In the genomic region with DNA sequence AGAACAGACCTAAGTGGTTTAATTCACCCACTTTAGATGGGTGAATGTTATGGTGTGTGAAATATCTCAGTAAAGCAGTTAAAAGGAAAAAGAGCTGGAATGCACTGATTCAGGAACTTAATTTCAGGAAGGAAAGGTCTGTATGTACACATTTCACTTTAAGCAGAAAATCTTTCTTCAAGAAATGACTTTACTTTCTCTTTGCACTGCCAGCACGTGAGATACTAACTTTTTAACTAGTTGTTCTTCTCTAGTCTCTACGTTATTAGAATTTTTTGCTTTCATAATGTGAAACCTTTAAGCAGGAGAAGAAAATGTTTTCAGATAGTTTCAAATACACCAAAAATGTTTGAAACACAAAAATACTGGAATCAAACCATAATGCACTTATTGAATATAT, we compare ENCODE assay signal across 10 cellular contexts. TPM values are rescaled to one million over a fixed set of nuclear protein-coding genes. Genes with fewer than 3 reads are reported as not detected.
A peak's percentile ranks its signal among the peaks of the same experiment; 100 is the strongest.
DNase-seq lines count a peak whose midpoint lies in the region; ATAC-seq and TF ChIP-seq lines count a peak whose summit lies in the region.
"Had no signal": no experiment of that assay in that cellular context is flagged by ENCODE, and none has a peak within 500 bp of the region (broad histone marks: within the 10 kb centered on the region; RNA-seq: fewer than 3 reads in every experiment).

No MANE protein-coding gene starts in this region.

- intact Hi-C loops in CD14-positive monocyte (cut with micrococcal nuclease) (no loop called here), Right ventricle myocardium superior (cut with DNase I) (no loop called here), sciatic nerve (cut with DNase I) (no loop called here)

- H3K36me3 Mint-ChIP-seq in CD14-positive monocyte = no peaks in the 10 kb centered on the region
- H3K36me3 Mint-ChIP-seq in T-cell = no peaks in the 10 kb centered on the region
- no peaks in the 10 kb centered on the region for H3K36me3 Mint-ChIP-seq in immature natural killer cell

- H3K9me3 Mint-ChIP-seq in CD14-positive monocyte = peaks cover 0 to 2% (median 1%) of the 10 kb centered on the region in 7 donors
- H3K9me3 Mint-ChIP-seq in T-cell = no peaks in the 10 kb centered on the region
- no peaks in the 10 kb centered on the region for H3K9me3 Mint-ChIP-seq in immature natural killer cell

- no peak for TF ChIP-seq CTCF in CD14-positive monocyte (IDR thresholded peaks at IDR 0.05)

- H3K4me1 Mint-ChIP-seq in CD14-positive monocyte (peaks cover 7% of the 10 kb centered on the region), T-cell (peaks cover 7 to 9% (median 8%) of the 10 kb centered on the region in 3 donors), immature natural killer cell (peaks cover 4 to 9% of the 10 kb centered on the region in 2 donors)

- POLR2A ChIA-PET in T-cell (lab: Charles Lee) = no interaction called here

- H3K27ac Mint-ChIP-seq in CD14-positive monocyte (peak overlapping the region in 1 of 7 donors; percentile 50), T-cell (peak overlapping the region in 1 of 2 donors; percentile 71), immature natural killer cell (peak overlapping the region in 5 of 6 donors; percentile 3 to 50 (median 35))

- ATAC-seq in GM19043 (IDR thresholded peaks at IDR 0.05; ENCODE audit: low read depth, unreplicated experiment) (peak; percentile 47), T-cell (replicated peaks in 1 of 4) (no peak), Right ventricle myocardium superior (ENCODE audit: poor library complexity) (no peak), sciatic nerve (no peak)
- ATAC-seq: body of pancreas had no signal

- DNase-seq in CD14-positive monocyte (ENCODE audit: low spot score) (no peak), T-cell (no peak), immature natural killer cell (no peak), Right ventricle myocardium superior (no peak), putamen (ENCODE audit: low spot score) (no peak), NCI-H1417 (lab: John Stamatoyannopoulos, UW) (no peak), sciatic nerve (ENCODE audit: low spot score) (no peak)
- DNase-seq: body of pancreas, NCI-H1105 treated with DMSO at 0.1 percent for 48 hours had no signal

- peak overlapping the region; percentile 27 to 75 for H3K4me3 Mint-ChIP-seq in CD14-positive monocyte
- H3K4me3 Mint-ChIP-seq in T-cell = peak overlapping the region; percentile 47 to 57 (median 54)
- peak overlapping the region in 3 of 5 donors; percentile 13 to 54 (median 46) for H3K4me3 Mint-ChIP-seq in immature natural killer cell

- CTCF ChIA-PET in T-cell (lab: Charles Lee) = no interaction called here

- no peaks in the 10 kb centered on the region for H3K27me3 Mint-ChIP-seq in CD14-positive monocyte (ENCODE audit: low read depth in 3 of 3)
- H3K27me3 Mint-ChIP-seq in T-cell = peaks cover 0 to 1% of the 10 kb centered on the region in 2 donors
- H3K27me3 Mint-ChIP-seq in immature natural killer cell (ENCODE audit: low read depth in 3 of 3) = no peaks in the 10 kb centered on the region

RNA-seq across cellular contexts. Expression of a gene that starts 18.8 kb away (rescaled TPM):
- polyA plus RNA-seq in CD14-positive monocyte (1 to 10 TPM; 5.4 to 7.6 TPM), immature natural killer cell (10 to 100 TPM in 1 of 3 donors, 1 to 10 TPM in 2; 4.4 to 12.5 (median 6.5) TPM)
- total RNA-seq in T-cell (1 to 10 TPM; 3.5 to 6.3 (median 4.2) TPM), Right ventricle myocardium superior (4.2 TPM), sciatic nerve (3.8 TPM)

RNA-seq across cellular contexts. Expression of a gene that starts 19.2 kb away (rescaled TPM):
- polyA plus RNA-seq in CD14-positive monocyte (10 to 100 TPM; 11.9 to 16.8 TPM), immature natural killer cell (10 to 100 TPM in 1 of 3 donors, 1 to 10 TPM in 2; 7.3 to 12.1 (median 7.8) TPM)
- total RNA-seq in T-cell (10 to 100 TPM in 4 of 5 donors, 1 to 10 TPM in 1; 7.2 to 23.8 (median 14.3) TPM), Right ventricle myocardium superior (389 TPM), sciatic nerve (25.2 TPM)

Comparison
In these comparisons a context has a peak if more than half of its experiments do, and no peak if none do; other contexts are left out.
1. RNA of a gene that starts 19.2 kb away (total RNA-seq): 389 TPM in Right ventricle myocardium superior (single experiment); 25.2 TPM in sciatic nerve (single experiment) and 7.2 to 23.8 TPM in T-cell; every median in the first group is over 10 times any median in the second.
2. Peak in every context shown above with its lines, with median percentiles within 50 percentile points of each other: H3K4me3 Mint-ChIP-seq.